Comparison of ENCODE assay signal across 1 cellular context in the genomic region with DNA sequence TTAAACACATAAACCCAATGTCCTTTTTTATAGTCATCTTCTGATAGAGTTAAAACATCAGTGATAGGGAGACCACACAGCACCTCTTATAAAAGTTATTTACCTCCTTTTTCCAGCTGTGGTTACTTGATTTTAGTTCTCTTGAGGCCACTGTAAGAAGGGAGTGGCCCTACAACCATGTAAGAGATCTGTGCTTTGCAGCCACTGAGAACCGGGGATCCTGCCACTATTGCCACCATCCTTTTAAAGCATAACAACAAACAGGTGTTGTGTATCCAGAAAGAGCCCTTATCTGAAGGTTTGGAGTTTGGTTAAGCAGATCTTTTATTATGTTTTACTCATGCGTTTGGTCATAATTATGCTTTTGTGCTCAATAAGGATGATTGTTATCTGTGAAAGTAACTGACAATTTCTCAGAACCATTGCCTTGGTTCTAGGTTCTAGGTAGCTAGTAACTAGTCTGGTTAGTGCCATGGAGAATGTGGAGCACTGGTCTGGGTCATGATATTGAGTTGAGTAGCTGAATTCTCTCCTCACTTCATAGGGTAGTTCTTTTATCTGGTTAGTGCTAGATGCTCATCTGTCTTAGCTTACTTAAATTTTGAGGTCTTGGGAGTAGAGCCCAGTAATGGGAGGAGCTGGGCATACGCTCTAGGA.
A peak's percentile ranks its signal among the peaks of the same experiment; 100 is the strongest.
TF ChIP-seq lines count a peak whose summit lies in the region.

No MANE protein-coding gene starts in this region.

TF ChIP-seq in GM12878, 131 proteins besides CTCF, POLR2A, EP300 and RAD21:
- no peak for TF ChIP-seq MYC (IDR thresholded peaks at IDR 0.05; ENCODE audit: insufficient read depth, insufficient read length, insufficient replicate concordance, low read length, severe bottlenecking)
- 0 out of 2 replicates have a peak, but pooled peaks have one; percentile 44 for TF ChIP-seq SMARCA5 (IDR thresholded peaks at IDR 0.05)
TF ChIP-seq in GM12878: peak in this region for 1.
